In the genomic region with DNA sequence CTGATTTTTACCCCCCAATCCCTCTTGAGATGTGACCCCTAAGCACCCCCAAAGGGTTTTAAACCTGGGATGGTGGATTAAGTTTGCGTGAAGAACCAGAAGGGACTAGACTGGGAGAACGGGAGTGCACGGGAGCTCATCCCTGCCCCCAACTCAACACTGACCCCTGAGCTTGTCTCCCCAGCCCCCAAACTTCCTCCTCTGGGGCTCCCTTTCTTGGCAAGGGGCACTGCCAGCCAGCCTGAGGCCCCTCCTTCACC, we compare ENCODE assay signal across 8 cellular contexts. TPM values are rescaled to one million over a fixed set of nuclear protein-coding genes. Genes with fewer than 3 reads are reported as not detected.
DNase-seq lines count a peak whose midpoint lies in the region; ATAC-seq and TF ChIP-seq lines count a peak whose summit lies in the region.

No MANE protein-coding gene starts in this region.

- TF ChIP-seq CTCF in PC-9 (conservative IDR thresholded peaks at IDR 0.05) (no peak), fibroblast of mammary gland (conservative IDR thresholded peaks at IDR 0.05; ENCODE audit: control insufficient read depth, insufficient read depth, low read depth, low read length) (no peak), retinal pigment epithelial cell (conservative IDR thresholded peaks at IDR 0.05; ENCODE audit: low read depth, low read length) (no peak)

- H3K79me2 ChIP-seq in PC-9 (ENCODE audit: low read depth), result peaks cover 76% of the 10 kb centered on the region

- H3K9me2 ChIP-seq in PC-9 (ENCODE audit: insufficient read depth), result no peaks in the 10 kb centered on the region

- peak overlapping the region; percentile 94 for H3K4me3 ChIP-seq in PC-9
- peak overlapping the region; percentile 80 for H3K4me3 ChIP-seq in fibroblast of mammary gland (ENCODE audit: control insufficient read depth, low read depth, low read length)
- H3K4me3 ChIP-seq in retinal pigment epithelial cell (ENCODE audit: low read length), result peak overlapping the region; percentile 85

- DNase-seq in PC-9 (no peak), fibroblast of mammary gland (ENCODE audit: low read depth) (no peak), retinal pigment epithelial cell (ENCODE audit: low read depth) (no peak), dermis blood vessel endothelial cell (no peak), NCI-H774 (lab: John Stamatoyannopoulos, UW) (no peak), GF-D8 (lab: John Stamatoyannopoulos, UW) (no peak)

- peak; percentile 4 for ATAC-seq in GM18517 (IDR thresholded peaks at IDR 0.05; ENCODE audit: unreplicated experiment)
- no peak for ATAC-seq in HG02852 (IDR thresholded peaks at IDR 0.05; ENCODE audit: unreplicated experiment)

- peaks cover 45% of the 10 kb centered on the region for H3K4me1 ChIP-seq in PC-9 (replicated peaks; ENCODE audit: insufficient read depth)

- H3K36me3 ChIP-seq in PC-9 (ENCODE audit: low read depth), result 0 out of 2 replicates have a peak, but pooled peaks cover 6% of the 10 kb centered on the region

- CTCF ChIA-PET in PC-9 (lab: Charles Lee), result interaction anchor here (0.5 to 0.8 kb wide), 2 partner anchors 18 to 97 kb away, joined by 3 read pairs; a partner anchor contains a TSS

- H2AFZ ChIP-seq in PC-9, result peak overlapping the region; percentile 32; the same call in 1 of the 2 replicates

- intact Hi-C loops in PC-9 (cut with micrococcal nuclease; ENCODE audit: unreplicated experiment), result loop anchor here (1.0 to 10.0 kb wide), 3 partner anchors 40 to 341 kb away; a partner anchor contains a TSS

- BruUV-seq in PC-9 (replicated peaks; lab: Mats Ljungman, UMichigan), result TSS peak; percentile 67

- H3K27ac ChIP-seq in PC-9, result peak overlapping the region; percentile 99

- POLR2A ChIA-PET in PC-9 (lab: Charles Lee; ENCODE audit: unreplicated experiment), result interaction anchor here (0.6 to 1.8 kb wide), 3 partner anchors 8 to 48 kb away, joined by 3 to 20 read pairs (median 16); no protein-coding TSS in a partner anchor

- H4K20me1 ChIP-seq in PC-9 (ENCODE audit: insufficient read depth), result peaks cover 15% of the 10 kb centered on the region

- no peaks in the 10 kb centered on the region for H3K27me3 ChIP-seq in PC-9 (ENCODE audit: insufficient read depth, low read depth)

- peak overlapping the region; percentile 99 for H3K4me2 ChIP-seq in PC-9

- H3K9me3 ChIP-seq in PC-9 (ENCODE audit: insufficient read depth, low read depth), result no peaks in the 10 kb centered on the region

- H3F3A ChIP-seq in PC-9 (ENCODE audit: insufficient read depth, low read depth), result peaks cover 48% of the 10 kb centered on the region

RNA-seq across cellular contexts. Expression of a gene that starts 5.0 kb away (rescaled TPM):
- 539 and 738 TPM in 2 replicates for total RNA-seq in PC-9 (2021)
- total RNA-seq in dermis blood vessel endothelial cell, result 512 and 600 TPM in 2 replicates

RNA-seq across cellular contexts. Expression of a gene that starts 18.3 kb away (rescaled TPM):
- total RNA-seq in PC-9 (2021) (5.5 and 9.1 TPM in 2 replicates), dermis blood vessel endothelial cell (12.9 and 26.9 TPM in 2 replicates)

RNA-seq across cellular contexts. Expression of a gene that starts 27.3 kb away (rescaled TPM):
- total RNA-seq in PC-9 (2021), result 225 and 263 TPM in 2 replicates
- 49.7 and 95.8 TPM in 2 replicates for total RNA-seq in dermis blood vessel endothelial cell

RNA-seq across cellular contexts. Expression of a gene that starts 39.9 kb away (rescaled TPM):
- total RNA-seq in PC-9 (2021), result 102 and 133 TPM in 2 replicates
- total RNA-seq in dermis blood vessel endothelial cell, result 41.0 and 104 TPM in 2 replicates
